In the genomic region with DNA sequence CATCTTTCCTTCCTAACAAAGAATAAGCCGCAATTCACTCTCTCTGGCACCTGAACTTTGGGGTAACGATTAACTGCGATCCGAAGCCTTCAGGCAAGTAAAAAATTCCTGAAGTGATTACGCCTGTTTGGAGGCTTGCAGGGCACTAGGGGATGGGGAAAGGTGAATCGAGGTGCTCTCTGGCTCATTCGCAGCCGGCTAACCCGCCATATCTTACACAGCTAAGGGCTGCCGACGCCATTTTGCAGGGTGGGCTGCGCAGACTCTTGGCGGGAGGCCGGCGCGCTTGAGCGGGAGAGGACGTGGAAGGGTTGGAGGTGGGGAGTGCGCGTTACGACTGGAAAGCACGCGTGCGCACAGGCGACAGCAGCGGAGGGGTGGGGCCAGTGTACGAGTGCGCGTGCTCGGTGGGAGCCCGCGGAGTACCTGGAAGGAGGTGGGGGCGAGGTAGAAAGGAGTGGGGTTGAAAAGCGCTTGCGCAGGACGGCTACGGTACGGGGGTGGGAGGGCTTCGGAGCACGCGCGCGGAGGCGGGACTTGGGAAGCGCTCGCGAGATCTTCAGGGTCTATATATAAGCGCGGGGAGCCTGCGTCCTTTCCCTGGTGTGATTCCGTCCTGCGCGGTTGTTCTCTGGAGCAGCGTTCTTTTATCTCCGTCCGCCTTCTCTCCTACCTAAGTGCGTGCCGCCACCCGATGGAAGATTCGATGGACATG, we compare ENCODE assay signal across 8 cellular contexts. TPM values are rescaled to one million over a fixed set of nuclear protein-coding genes. Genes with fewer than 3 reads are reported as not detected.
DNase-seq lines count a peak whose midpoint lies in the region; ATAC-seq and TF ChIP-seq lines count a peak whose summit lies in the region.

Gene NPM1, plus strand, starts transcription at position 595 of the 715 bp plus-strand sequence. Its CDS starts 100 bp downstream, at position 695.

- H3K27me3 ChIP-seq in OCI-LY3 (ENCODE audit: low read depth, low read length) = no peaks in the 10 kb centered on the region

- peaks cover 40% of the 10 kb centered on the region for H3K36me3 ChIP-seq in OCI-LY3 (replicated peaks; ENCODE audit: low read depth, low read length)

- H3K4me3 Mint-ChIP-seq in endothelial cell (ENCODE audit: unreplicated experiment) (peak within 1 kb of the TSS; percentile 98), mesothelial cell of epicardium (peak within 1 kb of the TSS; percentile 95)

- H3K27ac Mint-ChIP-seq in endothelial cell (ENCODE audit: unreplicated experiment) = peak within 1 kb of the TSS; percentile 98
- H3K27ac Mint-ChIP-seq in mesothelial cell of epicardium = peak within 1 kb of the TSS; percentile 99

- H3K4me1 Mint-ChIP-seq in endothelial cell (ENCODE audit: unreplicated experiment) = peaks cover 26% of the 10 kb centered on the region
- H3K4me1 Mint-ChIP-seq in mesothelial cell of epicardium = peaks cover 30% of the 10 kb centered on the region

- H2AFZ ChIP-seq in OCI-LY3 (ENCODE audit: low read depth, low read length) = peak within 1 kb of the TSS; percentile 50; the same call in 1 of the 2 replicates

- H3K9ac ChIP-seq in OCI-LY3 (ENCODE audit: low read length) = peak within 1 kb of the TSS; percentile 99

- H4K20me1 ChIP-seq in OCI-LY3 (ENCODE audit: insufficient read depth, low read length) = peaks cover 43% of the 10 kb centered on the region

- H3K4me1 ChIP-seq in OCI-LY3 (ENCODE audit: low read length) = peaks cover 36% of the 10 kb centered on the region

- no peaks in the 10 kb centered on the region for H3K9me3 ChIP-seq in OCI-LY3 (ENCODE audit: insufficient read depth, low read length)

- peak within 1 kb of the TSS; percentile 77 for H3K27ac ChIP-seq in OCI-LY3 (ENCODE audit: low read length)

- peak; percentile 83 for ATAC-seq in GM21515 (IDR thresholded peaks at IDR 0.05; ENCODE audit: unreplicated experiment)

- peaks cover 11% of the 10 kb centered on the region for H3K36me3 Mint-ChIP-seq in endothelial cell (ENCODE audit: low read depth, unreplicated experiment)
- H3K36me3 Mint-ChIP-seq in mesothelial cell of epicardium = peaks cover 7% of the 10 kb centered on the region

- peaks cover 62% of the 10 kb centered on the region for H3K79me2 ChIP-seq in OCI-LY3 (ENCODE audit: low read length)

- peak within 1 kb of the TSS; percentile 94 for H3K4me3 ChIP-seq in OCI-LY3 (ENCODE audit: low read length)

- peak; percentile 99 for DNase-seq in D341Med (ENCODE audit: low spot score)
- peak; percentile 97 for DNase-seq in HuH-7 (ENCODE audit: low spot score)
- DNase-seq in activated CD8-positive, alpha-beta memory T cell treated with anti-CD3 and anti-CD28 coated beads, Interleukin-2, amount 50 U/mL, for 48 hours = peak; percentile 96
- DNase-seq in endothelial cell (ENCODE audit: low spot score) = peak; percentile 97
- DNase-seq in mesothelial cell of epicardium (ENCODE audit: low spot score in 2 of 2, unreplicated experiment in 2 of 2) = peak; percentile 98
- DNase-seq in stimulated activated CD8-positive, alpha-beta memory T cell treated with anti-CD3 and anti-CD28 coated beads, Interleukin-15, amount 100 ng/mL, for 48 hours (ENCODE audit: low read depth in 2 of 2) = peak; percentile 97

- peak within 1 kb of the TSS; percentile 93 for H3K4me2 ChIP-seq in OCI-LY3 (ENCODE audit: low read length)

- H3K9me3 Mint-ChIP-seq in endothelial cell (ENCODE audit: unreplicated experiment) (no peaks in the 10 kb centered on the region), mesothelial cell of epicardium (no peaks in the 10 kb centered on the region)

- TF ChIP-seq CTCF in OCI-LY3 (IDR thresholded peaks at IDR 0.05; ENCODE audit: low read depth, low read length) (no peak), endothelial cell (IDR thresholded peaks at IDR 0.05; ENCODE audit: unreplicated experiment) (no peak), mesothelial cell of epicardium (IDR thresholded peaks at IDR 0.05; ENCODE audit: unreplicated experiment) (no peak)

- H3K27me3 Mint-ChIP-seq in endothelial cell (ENCODE audit: unreplicated experiment) = peaks cover 11% of the 10 kb centered on the region
- no peaks in the 10 kb centered on the region for H3K27me3 Mint-ChIP-seq in mesothelial cell of epicardium (ENCODE audit: low read depth)

RNA-seq across cellular contexts. Expression of gene NPM1, which starts in this region (rescaled TPM):
- total RNA-seq in endothelial cell (ENCODE audit: unreplicated experiment) = 1,016 TPM
- total RNA-seq in mesothelial cell of epicardium = 1,674 to 1,837 TPM (median 1,792 TPM) in 3 replicates

Comparison
In these comparisons a context has a peak if more than half of its experiments do, and no peak if none do; other contexts are left out.
1. Peak in every context shown above with its lines: DNase-seq, ATAC-seq, H3K4me3 ChIP-seq and H3K27ac ChIP-seq.